ENCODE assay signal across 8 cellular contexts in the genomic region with DNA sequence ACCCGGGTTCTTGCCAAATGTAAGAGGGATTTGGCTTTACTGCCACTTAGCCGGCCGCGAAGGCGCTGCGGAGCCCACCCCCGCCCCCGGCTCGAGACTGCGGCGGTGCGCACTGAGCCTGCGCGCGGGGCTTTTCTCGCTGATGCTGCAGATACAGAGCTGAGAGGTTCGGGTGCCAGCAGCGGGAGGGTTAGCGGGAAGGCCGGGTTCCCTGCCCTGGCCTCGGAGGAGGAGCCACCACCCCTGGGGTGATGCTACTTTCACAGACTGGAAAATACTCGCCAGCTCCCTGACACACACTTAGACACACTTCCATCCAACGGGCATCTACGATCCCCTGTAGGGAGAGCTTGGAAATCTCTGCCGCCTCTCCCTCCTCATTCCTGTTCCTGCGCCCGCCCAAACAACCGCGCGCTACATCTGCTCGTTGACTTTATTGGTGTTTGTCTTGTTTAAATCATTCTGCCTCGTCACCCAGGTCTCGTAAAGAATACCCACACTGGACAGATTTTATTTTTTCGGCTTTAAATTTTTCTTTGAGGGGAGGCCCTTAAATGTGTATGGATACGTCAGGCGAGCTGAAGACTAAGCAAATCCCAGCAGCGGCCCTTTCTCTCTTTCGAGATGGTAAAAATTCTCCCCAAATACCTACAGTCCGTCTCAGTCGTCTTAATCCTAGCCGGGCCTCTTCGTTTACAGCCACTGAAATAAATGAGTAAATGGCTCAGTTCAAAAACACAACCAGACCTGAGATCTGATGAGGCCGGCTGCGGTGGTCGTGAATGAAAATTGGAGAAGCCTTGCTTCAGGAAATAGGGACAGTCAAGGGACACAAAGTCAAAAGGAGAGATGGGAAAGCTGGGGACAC. TPM values are rescaled to one million over a fixed set of nuclear protein-coding genes. Genes with fewer than 3 reads are reported as not detected.
DNase-seq lines count a peak whose midpoint lies in the region; ATAC-seq and TF ChIP-seq lines count a peak whose summit lies in the region.

No MANE protein-coding gene starts in this region.

- H3K36me3 Mint-ChIP-seq in activated CD8-positive, alpha-beta T cell treated with anti-CD3 and anti-CD28 coated beads, Interleukin-2, amount 10 ng/mL, durations not matched to agents 7 days and 5 days (ENCODE audit: low read depth) = peaks cover 15% of the 10 kb centered on the region

- in situ Hi-C loops in GM13977 (cut with MboI; ENCODE audit: low pct_unique_long_range_greater_than_20kb, low sequenced_read_pairs, unreplicated experiment) = no loop called here

- peak overlapping the region in 11 of 12 donors; percentile 2 to 87 (median 75) for H3K27ac ChIP-seq in heart left ventricle

- intact Hi-C loops in heart left ventricle (cut with DNase I) (loop anchor here in 7 of 10 donors (10.0 kb wide), 3 partner anchors 647 to 957 kb away; no protein-coding TSS in a partner anchor), posterior cingulate gyrus (cut with DNase I) (no loop called here)

- H3K36me3 ChIP-seq in heart left ventricle = no peaks in the 10 kb centered on the region

- peaks cover 46% of the 10 kb centered on the region for H3K27me3 Mint-ChIP-seq in activated CD8-positive, alpha-beta T cell treated with anti-CD3 and anti-CD28 coated beads, Interleukin-2, amount 10 ng/mL, durations not matched to agents 7 days and 5 days (ENCODE audit: low read depth)

- no peaks in the 10 kb centered on the region for H3K9me3 Mint-ChIP-seq in activated CD8-positive, alpha-beta T cell treated with anti-CD3 and anti-CD28 coated beads, Interleukin-2, amount 10 ng/mL, durations not matched to agents 7 days and 5 days (ENCODE audit: insufficient read depth)

- TF ChIP-seq CTCF in AG04449 (IDR thresholded peaks at IDR 0.05; ENCODE audit: insufficient read depth, low read length, missing control alignments) = no peak
- no peak for TF ChIP-seq CTCF in GM13977 (IDR thresholded peaks at IDR 0.05; ENCODE audit: extremely low read depth, insufficient read depth, missing control alignments)
- TF ChIP-seq CTCF in heart left ventricle (IDR thresholded peaks at IDR 0.05) = no peak

- ATAC-seq in activated CD8-positive, alpha-beta T cell treated with anti-CD3 and anti-CD28 coated beads, Interleukin-2, amount 10 ng/mL, durations not matched to agents 7 days and 5 days = no peak
- peak; percentile 3 to 39 (median 24) for ATAC-seq in heart left ventricle

- peaks cover 0 to 58% (median 11%) of the 10 kb centered on the region in 9 donors for H3K27me3 ChIP-seq in heart left ventricle

- H3K4me3 ChIP-seq in AG04449 (ENCODE audit: low read depth, low read length) = peak overlapping the region; percentile 60
- H3K4me3 ChIP-seq in heart left ventricle = peak overlapping the region; percentile 38 to 78 (median 65)

- DNase-seq in AG04449 (ENCODE audit: low read depth, low spot score) (no peak), GM13977 (ENCODE audit: low spot score) (peak; percentile 40), heart left ventricle (peak; percentile 34 to 73 (median 64)), posterior cingulate gyrus (peak; percentile 56 to 94 (median 74)), OCI-M1 (lab: John Stamatoyannopoulos, UW) (no peak), NCI-H128 (lab: John Stamatoyannopoulos, UW; ENCODE audit: unreplicated experiment) (no peak), NCI-H1436 treated with DMSO at 0.1 percent for 48 hours (lab: John Stamatoyannopoulos, UW) (no peak)
- no peak for DNase-seq in activated CD8-positive, alpha-beta T cell treated with anti-CD3 and anti-CD28 coated beads, Interleukin-2, amount 10 ng/mL, durations not matched to agents 7 days and 5 days

- WGBS in heart left ventricle, 4 donors = 1 to 4% (median 3%) methylated on average over 37 to 45 of the region's 45 CpGs

- H3K4me1 ChIP-seq in heart left ventricle = peaks cover 0 to 49% (median 13%) of the 10 kb centered on the region in 12 donors

- CTCF ChIA-PET in AG04449 (lab: Yijun Ruan, JAX) = no interaction called here
- CTCF ChIA-PET in activated CD8-positive, alpha-beta T cell treated with anti-CD3 and anti-CD28 coated beads, Interleukin-2, amount 10 ng/mL, durations not matched to agents 7 days and 5 days (lab: Charles Lee) = no interaction called here

- TF ChIP-seq POLR2A in heart left ventricle (IDR thresholded peaks at IDR 0.05) = no peak

- H3K27ac Mint-ChIP-seq in activated CD8-positive, alpha-beta T cell treated with anti-CD3 and anti-CD28 coated beads, Interleukin-2, amount 10 ng/mL, durations not matched to agents 7 days and 5 days = peak overlapping the region; percentile 37

- H3K4me3 Mint-ChIP-seq in activated CD8-positive, alpha-beta T cell treated with anti-CD3 and anti-CD28 coated beads, Interleukin-2, amount 10 ng/mL, durations not matched to agents 7 days and 5 days = no peak overlapping the region

- POLR2A ChIA-PET in AG04449 (lab: Yijun Ruan, JAX) = no interaction called here
- POLR2A ChIA-PET in activated CD8-positive, alpha-beta T cell treated with anti-CD3 and anti-CD28 coated beads, Interleukin-2, amount 10 ng/mL, durations not matched to agents 7 days and 5 days (lab: Charles Lee) = no interaction called here

- no peaks in the 10 kb centered on the region for H3K9me3 ChIP-seq in heart left ventricle

- peaks cover 36% of the 10 kb centered on the region for H3K4me1 Mint-ChIP-seq in activated CD8-positive, alpha-beta T cell treated with anti-CD3 and anti-CD28 coated beads, Interleukin-2, amount 10 ng/mL, durations not matched to agents 7 days and 5 days (ENCODE audit: low read depth)

RNA-seq across cellular contexts. Expression of a gene that starts 1.9 kb away (rescaled TPM):
- not detected for total RNA-seq in activated CD8-positive, alpha-beta T cell treated with anti-CD3 and anti-CD28 coated beads, Interleukin-2, amount 10 ng/mL, durations not matched to agents 7 days and 5 days
- total RNA-seq in heart left ventricle = 100 to 1,000 TPM in 5 of 9 donors, 10 to 100 TPM in 4; 51.4 to 166 (median 107) TPM
- 10 to 100 TPM in 1 of 2 donors, 1 to 10 TPM in 1; 9.4 to 39.8 TPM for polyA plus RNA-seq in heart left ventricle

Comparison
In these comparisons a context has a peak if more than half of its experiments do, and no peak if none do; other contexts are left out.
1. DNase-seq: peak in GM13977 (single experiment), heart left ventricle (5 of 5) and posterior cingulate gyrus (10 of 10); none in AG04449 (single experiment), activated CD8-positive, alpha-beta T cell treated with anti-CD3 and anti-CD28 coated beads, Interleukin-2, amount 10 ng/mL, durations not matched to agents 7 days and 5 days (single experiment), OCI-M1 (single experiment), NCI-H128 (single experiment) and NCI-H1436 treated with DMSO at 0.1 percent for 48 hours (single experiment).
2. RNA of a gene that starts 1.9 kb away (total RNA-seq): 51.4 to 166 TPM in heart left ventricle; not detected in activated CD8-positive, alpha-beta T cell treated with anti-CD3 and anti-CD28 coated beads, Interleukin-2, amount 10 ng/mL, durations not matched to agents 7 days and 5 days; every median in the first group is over 10 times any median in the second.